Comparison of ENCODE assay signal across 23 cellular contexts in genomic region chr7:3787717-3788311, GRCh38.
DNase-seq lines count a peak whose midpoint lies in the region; FAIRE-seq and TF ChIP-seq lines count a peak whose summit lies in the region.
"Had no signal": no experiment of that assay in that cellular context is flagged by ENCODE, and none has a peak within 500 bp of the region (broad histone marks: within the 10 kb centered on the region; RNA-seq: fewer than 3 reads in every experiment).

No MANE protein-coding gene starts in this region.

- H3K4ac ChIP-seq in H9 (ENCODE audit: low read depth, low read length), result no peak overlapping the region

- peaks cover 4 to 5% of the 10 kb centered on the region in 2 experiments; a peak in 1 of 5 replicates for H3K9me3 Mint-ChIP-seq in H9
- H3K9me3 Mint-ChIP-seq: activated CD4-positive, alpha-beta memory T cell treated with anti-CD3 and anti-CD28 coated beads for 36 hours; activated naive CD4-positive, alpha-beta T cell treated with anti-CD3 and anti-CD28 coated beads, Interleukin-2, amount 10 ng/mL, durations not matched to agents 7 days and 5 days; activated T-cell treated with anti-CD3 and anti-CD28 coated beads, Interleukin-2, amount 50 U/mL, for 24 hours; neural crest cell had no signal

- H3K27ac Mint-ChIP-seq in H9, result peak overlapping the region in 2 of 3 experiments; percentile 44 to 63; a peak in 1 of 7 replicates
- H3K27ac Mint-ChIP-seq: activated CD4-positive, alpha-beta memory T cell treated with anti-CD3 and anti-CD28 coated beads for 36 hours; activated naive CD4-positive, alpha-beta T cell treated with anti-CD3 and anti-CD28 coated beads, Interleukin-2, amount 10 ng/mL, durations not matched to agents 7 days and 5 days; activated T-cell treated with anti-CD3 and anti-CD28 coated beads, Interleukin-2, amount 50 U/mL, for 24 hours; B cell; T-helper 17 cell had no signal

- no peak overlapping the region for H2BK20ac ChIP-seq in H9 (ENCODE audit: low read depth, low read length, poor library complexity, severe bottlenecking)

- no peak overlapping the region for H4K5ac ChIP-seq in H9 (ENCODE audit: insufficient read length, low read depth, low read length)

- H3K4me3 ChIP-seq in kidney (ENCODE audit: low read length in 2 of 2) (no peak overlapping the region), skeletal muscle satellite cell (ENCODE audit: low read length) (no peak overlapping the region)
- H3K4me3 ChIP-seq: K562, SJCRH30, tibial artery had no signal

- H3K79me1 ChIP-seq in H9 (ENCODE audit: insufficient read depth, low read depth, low read length, poor library complexity, severe bottlenecking), result no peaks in the 10 kb centered on the region

- no peak overlapping the region for H3K27ac ChIP-seq in H9 (ENCODE audit: insufficient read length, low read depth, low read length)
- no peak overlapping the region for H3K27ac ChIP-seq in kidney (ENCODE audit: low read depth in 2 of 2, low read length in 2 of 2)
- H3K27ac ChIP-seq: SJCRH30, tibial artery, WERI-Rb-1 had no signal

- no peaks in the 10 kb centered on the region for H3K27me3 ChIP-seq in H9 (ENCODE audit: insufficient read depth, low read length)
- no peaks in the 10 kb centered on the region for H3K27me3 ChIP-seq in skeletal muscle satellite cell (ENCODE audit: control insufficient read depth, insufficient read depth, low read length)
- H3K27me3 ChIP-seq: SJCRH30, tibial artery had no signal

- H2BK15ac ChIP-seq in H9 (ENCODE audit: low read depth, low read length), result no peak overlapping the region

- no peaks in the 10 kb centered on the region for H3K27me3 Mint-ChIP-seq in H9 (ENCODE audit: low read depth)

- H2AFZ ChIP-seq in H9 (ENCODE audit: low read length), result no peak overlapping the region

- H3K9me3 ChIP-seq in H9 (ENCODE audit: control insufficient read depth, low read depth, low read length) (no peaks in the 10 kb centered on the region), kidney (ENCODE audit: control insufficient read depth in 1 of 2, low read length in 2 of 2) (no peaks in the 10 kb centered on the region), skeletal muscle satellite cell (replicated peaks; ENCODE audit: low read length) (no peaks in the 10 kb centered on the region)
- H3K9me3 ChIP-seq: SJCRH30, tibial artery had no signal

- no peak overlapping the region for H4K8ac ChIP-seq in H9 (replicated peaks; ENCODE audit: insufficient read length, low read depth, low read length)

- H3K4me3 Mint-ChIP-seq in H9, result no peak overlapping the region
- H3K4me3 Mint-ChIP-seq: activated CD4-positive, alpha-beta memory T cell treated with anti-CD3 and anti-CD28 coated beads for 36 hours; activated naive CD4-positive, alpha-beta T cell treated with anti-CD3 and anti-CD28 coated beads, Interleukin-2, amount 10 ng/mL, durations not matched to agents 7 days and 5 days; activated T-cell treated with anti-CD3 and anti-CD28 coated beads, Interleukin-2, amount 50 U/mL, for 24 hours; B cell; neural crest cell; T-helper 17 cell had no signal

- WGBS in H9 (ENCODE audit: extremely low coverage, insufficient read length, low lambda C conversion rate), result no CpG with 5 or more reads among the region's 16 CpGs

- intact Hi-C loops in kidney (cut with DNase I), result no loop called here

- no peak overlapping the region for H2BK5ac ChIP-seq in H9 (ENCODE audit: insufficient read length, low read length)

- H3K4me2 ChIP-seq in H9 (ENCODE audit: insufficient read depth, insufficient read length, low read length) (no peak overlapping the region), skeletal muscle satellite cell (ENCODE audit: low read length) (peak overlapping the region; percentile 37)

- H2BK12ac ChIP-seq in H9 (ENCODE audit: insufficient read length, low read depth, low read length), result no peak overlapping the region

- FAIRE-seq in kidney (lab: Jason Lieb, UNC), result no peak
- FAIRE-seq: GM18507, K562 had no signal

- peaks cover 4 to 7% of the 10 kb centered on the region in 2 experiments; a peak in 2 of 4 replicates for H3K4me1 Mint-ChIP-seq in H9
- H3K4me1 Mint-ChIP-seq: activated naive CD4-positive, alpha-beta T cell treated with anti-CD3 and anti-CD28 coated beads, Interleukin-2, amount 10 ng/mL, durations not matched to agents 7 days and 5 days; B cell had no signal

- H3K23me2 ChIP-seq in H9 (ENCODE audit: insufficient read length, low read depth, low read length, poor library complexity, severe bottlenecking), result no peaks in the 10 kb centered on the region

- H3K36me3 ChIP-seq in kidney (ENCODE audit: control insufficient read depth in 1 of 2, insufficient read depth in 2 of 2, low read length in 2 of 2) (no peaks in the 10 kb centered on the region), skeletal muscle satellite cell (ENCODE audit: insufficient read depth, low read length) (no peaks in the 10 kb centered on the region)
- H3K36me3 ChIP-seq: SJCRH30, tibial artery, WERI-Rb-1 had no signal

- TF ChIP-seq CTCF in H9 (conservative IDR thresholded peaks at IDR 0.05) (no peak), kidney (IDR thresholded peaks at IDR 0.05; ENCODE audit: borderline replicate concordance, extremely low read depth, insufficient read depth) (no peak)

- H3K23ac ChIP-seq in H9 (ENCODE audit: insufficient read length, low read depth, low read length), result no peak overlapping the region

- no peak overlapping the region for H3K9ac ChIP-seq in H9 (ENCODE audit: extremely low read depth, insufficient read length, low read length)
- no peak overlapping the region for H3K9ac ChIP-seq in kidney (ENCODE audit: low read length in 2 of 2)
- H3K9ac ChIP-seq in skeletal muscle satellite cell (ENCODE audit: low read depth, low read length), result no peak overlapping the region

- H3K56ac ChIP-seq in H9 (ENCODE audit: insufficient read length, low read depth, low read length), result no peak overlapping the region

- no peak overlapping the region for H3K18ac ChIP-seq in H9 (ENCODE audit: insufficient read length, low read depth, low read length)

- no peak overlapping the region for H3T11ph ChIP-seq in H9 (ENCODE audit: low read length)

- no peak overlapping the region for H3K14ac ChIP-seq in H9 (ENCODE audit: insufficient read depth, low read length)

- no peak for DNase-seq in H9
- peak; percentile 0 for DNase-seq in OCI-M1 (lab: John Stamatoyannopoulos, UW)
- DNase-seq in kidney, result peak; percentile 73
- no peak for DNase-seq in NCI-H1417 (lab: John Stamatoyannopoulos, UW)
- no peak for DNase-seq in stimulated activated CD4-positive, alpha-beta T cell treated with anti-CD3 and anti-CD28 coated beads, Interleukin-4, amount 100 ng/mL, for 1 hour
- DNase-seq in NCI-H2227 treated with DMSO at 0.1 percent for 48 hours (lab: John Stamatoyannopoulos, UW), result no peak
- DNase-seq: activated CD4-positive, alpha-beta memory T cell treated with anti-CD3 and anti-CD28 coated beads for 36 hours; activated naive CD4-positive, alpha-beta T cell treated with anti-CD3 and anti-CD28 coated beads, Interleukin-2, amount 10 ng/mL, durations not matched to agents 7 days and 5 days; activated T-cell treated with anti-CD3 and anti-CD28 coated beads, Interleukin-2, amount 50 U/mL, for 24 hours; anterior cingulate cortex; islet precursor cell; NCI-H2029 treated with DMSO at 0.1 percent for 48 hours; NCI-H510A treated with DMSO at 0.1 percent for 48 hours; SJCRH30; stimulated activated naive CD4-positive, alpha-beta T cell; T-helper 17 cell; WERI-Rb-1 had no signal

- H2AK5ac ChIP-seq in H9 (ENCODE audit: insufficient read length, low read length), result no peak overlapping the region

- H3K36me3 Mint-ChIP-seq in H9 (ENCODE audit: insufficient read depth in 1 of 3, low read depth in 3 of 3), result no peaks in the 10 kb centered on the region
- H3K36me3 Mint-ChIP-seq: activated CD4-positive, alpha-beta memory T cell treated with anti-CD3 and anti-CD28 coated beads for 36 hours; activated naive CD4-positive, alpha-beta T cell treated with anti-CD3 and anti-CD28 coated beads, Interleukin-2, amount 10 ng/mL, durations not matched to agents 7 days and 5 days had no signal

- H3K79me2 ChIP-seq in H9 (ENCODE audit: insufficient read depth, low read length), result no peaks in the 10 kb centered on the region

- no peak overlapping the region for H4K91ac ChIP-seq in H9 (ENCODE audit: insufficient read length, low read depth, low read length)

- H3K4me1 ChIP-seq in H9 (ENCODE audit: insufficient read depth, low read length), result no peaks in the 10 kb centered on the region; the same call in 1 of the 2 replicates
- H3K4me1 ChIP-seq in kidney (ENCODE audit: control insufficient read depth in 1 of 2, insufficient read depth in 1 of 2, low read depth in 1 of 2, low read length in 2 of 2), result no peaks in the 10 kb centered on the region
- H3K4me1 ChIP-seq in skeletal muscle satellite cell (ENCODE audit: control insufficient read depth, insufficient read depth, low read length), result no peaks in the 10 kb centered on the region
- H3K4me1 ChIP-seq: SJCRH30 had no signal

- H4K20me1 ChIP-seq in H9 (ENCODE audit: control insufficient read depth, insufficient read depth, insufficient read length), result no peaks in the 10 kb centered on the region

- no peak overlapping the region for H2BK120ac ChIP-seq in H9 (ENCODE audit: low read depth, low read length, poor library complexity, severe bottlenecking)

Comparison
In these comparisons a context has a peak if more than half of its experiments do, and no peak if none do; other contexts are left out.
1. DNase-seq: peak in OCI-M1 (single experiment) and kidney (single experiment); none in H9 (single experiment), NCI-H1417 (0 of 3), stimulated activated CD4-positive, alpha-beta T cell treated with anti-CD3 and anti-CD28 coated beads, Interleukin-4, amount 100 ng/mL, for 1 hour (single experiment) and NCI-H2227 treated with DMSO at 0.1 percent for 48 hours (single experiment).